Comparison of ENCODE assay signal across 8 cellular contexts in genomic region chr11:119533931-119534694, GRCh38.
DNase-seq lines count a peak whose midpoint lies in the region; ATAC-seq and TF ChIP-seq lines count a peak whose summit lies in the region.

No MANE protein-coding gene starts in this region.

- 0 out of 2 replicates have a peak overlapping the region, but pooled peaks have one; percentile 25 for H3K27ac Mint-ChIP-seq in WTC11

- H3K9me3 Mint-ChIP-seq in WTC11: no peaks in the 10 kb centered on the region

- H3K36me3 Mint-ChIP-seq in WTC11: no peaks in the 10 kb centered on the region

- peaks cover 13% of the 10 kb centered on the region; the same call in 1 of the 2 replicates for H3K27me3 Mint-ChIP-seq in WTC11 (ENCODE audit: low read depth)

- POLR2A ChIA-PET in WTC11 (lab: Charles Lee): interaction anchor here (1.0 kb wide), 1 partner anchor 195 kb away, joined by 3 read pairs; the partner anchor contains the start of gene NECTIN1

- CTCF ChIA-PET in WTC11 (lab: Charles Lee): interaction anchor here (0.5 to 3.2 kb wide), 54 partner anchors 9 to 467 kb away, joined by 3 to 20 read pairs (median 4); partner anchors contain the start of genes NECTIN1 and THY1

- peaks cover 6% of the 10 kb centered on the region for H3K4me1 Mint-ChIP-seq in WTC11

- no peak overlapping the region for H3K4me3 Mint-ChIP-seq in WTC11

- DNase-seq in CMK (ENCODE audit: low read depth): peak; percentile 30
- DNase-seq in H4 (ENCODE audit: low spot score): peak; percentile 33
- peak; percentile 19 for DNase-seq in NCI-H2171 (lab: John Stamatoyannopoulos, UW)
- peak; percentile 91 for DNase-seq in WTC11 (ENCODE audit: low spot score)
- DNase-seq in cerebellar cortex (ENCODE audit: low spot score): peak; percentile 67
- peak; percentile 79 for DNase-seq in kidney glomerular epithelial cell (lab: John Stamatoyannopoulos, UW)
- DNase-seq in stimulated activated CD4-positive, alpha-beta T cell treated with anti-CD3 and anti-CD28 coated beads, Interleukin-2, amount 100 ng/mL, for 24 hours: peak; percentile 68 to 81

- ATAC-seq in WTC11 (peak; percentile 90), GM21515 (IDR thresholded peaks at IDR 0.05; ENCODE audit: unreplicated experiment) (no peak)

- TF ChIP-seq CTCF in WTC11 (IDR thresholded peaks at IDR 0.05): peak; percentile 89

TF ChIP-seq in WTC11, 78 proteins besides CTCF, POLR2A, EP300 and RAD21:
- TF ChIP-seq ZNF138 (CRISPR knock-in tag; conservative IDR thresholded peaks at IDR 0.05) (no peak), HMGXB4 (CRISPR knock-in tag; IDR thresholded peaks at IDR 0.05) (0 out of 2 replicates have a peak, but pooled peaks have one; percentile 48), ESRRA (CRISPR knock-in tag; IDR thresholded peaks at IDR 0.05; ENCODE audit: borderline replicate concordance) (no peak)

Comparison
In these comparisons a context has a peak if more than half of its experiments do, and no peak if none do; other contexts are left out.
1. DNase-seq: peak in every context shown above with its lines; median percentile 91 in WTC11; 79 in kidney glomerular epithelial cell; 74 in stimulated activated CD4-positive, alpha-beta T cell treated with anti-CD3 and anti-CD28 coated beads, Interleukin-2, amount 100 ng/mL, for 24 hours; 67 in cerebellar cortex; 33 in H4; 30 in CMK; 19 in NCI-H2171.